19 cellular contexts compared by ENCODE assay signal in genomic region chr5:11928909-11929308, GRCh38. TPM values are rescaled to one million over a fixed set of nuclear protein-coding genes. Genes with fewer than 3 reads are reported as not detected.
A peak's percentile ranks its signal among the peaks of the same experiment; 100 is the strongest.
DNase-seq lines count a peak whose midpoint lies in the region; ATAC-seq and TF ChIP-seq lines count a peak whose summit lies in the region.
"Had no signal": no experiment of that assay in that cellular context is flagged by ENCODE, and none has a peak within 500 bp of the region (broad histone marks: within the 10 kb centered on the region; RNA-seq: fewer than 3 reads in every experiment).

No MANE protein-coding gene starts in this region.

- no peaks in the 10 kb centered on the region for H3F3A ChIP-seq in MM.1S (ENCODE audit: insufficient read depth, low read length)

- no peaks in the 10 kb centered on the region for H3K79me2 ChIP-seq in MM.1S (ENCODE audit: low read length)

- TF ChIP-seq CTCF in GM12865 (IDR thresholded peaks at IDR 0.05; ENCODE audit: insufficient read depth, low read depth, low read length, missing control alignments) (no peak), MM.1S (IDR thresholded peaks at IDR 0.05; ENCODE audit: low read length) (no peak)

- H3K4me1 ChIP-seq in MM.1S (ENCODE audit: low read length) = no peaks in the 10 kb centered on the region
- H3K4me1 ChIP-seq: BLaER1 treated with 17β-estradiol and CSF1 and Interleukin-3, amounts not matched to agents 10 nM and 100 nM had no signal

- H3K27me3 Mint-ChIP-seq in activated T-helper 17 cell treated with anti-CD3 and anti-CD28 coated beads, Interleukin-2, amount 50 U/mL, for 72 hours = no peaks in the 10 kb centered on the region
- H3K27me3 Mint-ChIP-seq in stimulated activated memory B cell treated with anti-CD40 and anti-IgM and Interleukin-4, amounts not matched to agents 10 μg/mL and 1 μg/mL and 100 μg/mL, for 72 hours = no peaks in the 10 kb centered on the region
- H3K27me3 Mint-ChIP-seq: B cell, IgD-negative memory B cell had no signal

- H3K4me2 ChIP-seq in MM.1S (ENCODE audit: low read depth, low read length) = no peak overlapping the region
- H3K4me2 ChIP-seq: BLaER1 treated with 17β-estradiol and CSF1 and Interleukin-3, amounts not matched to agents 10 nM and 100 nM; GM23338 had no signal

- H3K27ac Mint-ChIP-seq in activated T-helper 17 cell treated with anti-CD3 and anti-CD28 coated beads, Interleukin-2, amount 50 U/mL, for 72 hours = no peak overlapping the region
- no peak overlapping the region for H3K27ac Mint-ChIP-seq in stimulated activated memory B cell treated with anti-CD40 and anti-IgM and Interleukin-4, amounts not matched to agents 10 μg/mL and 1 μg/mL and 100 μg/mL, for 72 hours
- H3K27ac Mint-ChIP-seq: B cell; CD8-positive, alpha-beta T cell; GM23338; IgD-negative memory B cell had no signal

- H3K4me3 Mint-ChIP-seq in activated T-helper 17 cell treated with anti-CD3 and anti-CD28 coated beads, Interleukin-2, amount 50 U/mL, for 72 hours = no peak overlapping the region
- H3K4me3 Mint-ChIP-seq in stimulated activated memory B cell treated with anti-CD40 and anti-IgM and Interleukin-4, amounts not matched to agents 10 μg/mL and 1 μg/mL and 100 μg/mL, for 72 hours = no peak overlapping the region
- H3K4me3 Mint-ChIP-seq: B cell; CD8-positive, alpha-beta T cell; GM23338; IgD-negative memory B cell had no signal

- peaks cover 13% of the 10 kb centered on the region for H3K9me3 Mint-ChIP-seq in activated T-helper 17 cell treated with anti-CD3 and anti-CD28 coated beads, Interleukin-2, amount 50 U/mL, for 72 hours
- H3K9me3 Mint-ChIP-seq in stimulated activated memory B cell treated with anti-CD40 and anti-IgM and Interleukin-4, amounts not matched to agents 10 μg/mL and 1 μg/mL and 100 μg/mL, for 72 hours = peaks cover 6% of the 10 kb centered on the region
- H3K9me3 Mint-ChIP-seq: GM23338 had no signal

- H3K27ac ChIP-seq in MM.1S (ENCODE audit: low read length) = no peak overlapping the region
- H3K27ac ChIP-seq: BLaER1 treated with 17β-estradiol and CSF1 and Interleukin-3, amounts not matched to agents 10 nM and 100 nM had no signal

- no peak overlapping the region for H3K9ac ChIP-seq in MM.1S (ENCODE audit: low read length)
- H3K9ac ChIP-seq: BLaER1 treated with 17β-estradiol and CSF1 and Interleukin-3, amounts not matched to agents 10 nM and 100 nM had no signal

- peak; percentile 48 for ATAC-seq in activated T-helper 17 cell treated with anti-CD3 and anti-CD28 coated beads, Interleukin-2, amount 50 U/mL, for 72 hours (replicated peaks)
- ATAC-seq in stimulated activated memory B cell treated with anti-CD40 and anti-IgM and Interleukin-4, amounts not matched to agents 10 μg/mL and 1 μg/mL and 100 μg/mL, for 72 hours = peak; percentile 50
- ATAC-seq in HG03108 (IDR thresholded peaks at IDR 0.05; ENCODE audit: unreplicated experiment) = no peak
- ATAC-seq: CD8-positive, alpha-beta T cell; GM23338; HepG2 had no signal

- no peaks in the 10 kb centered on the region for H3K27me3 ChIP-seq in MM.1S (replicated peaks; ENCODE audit: insufficient read depth, low read length)
- H3K27me3 ChIP-seq: BLaER1 treated with 17β-estradiol and CSF1 and Interleukin-3, amounts not matched to agents 10 nM and 100 nM had no signal

- no peaks in the 10 kb centered on the region for H3K4me1 Mint-ChIP-seq in activated T-helper 17 cell treated with anti-CD3 and anti-CD28 coated beads, Interleukin-2, amount 50 U/mL, for 72 hours
- H3K4me1 Mint-ChIP-seq in stimulated activated memory B cell treated with anti-CD40 and anti-IgM and Interleukin-4, amounts not matched to agents 10 μg/mL and 1 μg/mL and 100 μg/mL, for 72 hours = no peaks in the 10 kb centered on the region
- H3K4me1 Mint-ChIP-seq: B cell, IgD-negative memory B cell had no signal

- no peaks in the 10 kb centered on the region for H4K20me1 ChIP-seq in MM.1S (ENCODE audit: insufficient read depth, low read length)
- H4K20me1 ChIP-seq: BLaER1 treated with 17β-estradiol and CSF1 and Interleukin-3, amounts not matched to agents 10 nM and 100 nM had no signal

- H3K9me3 ChIP-seq in MM.1S (replicated peaks; ENCODE audit: insufficient read depth, low read length) = no peaks in the 10 kb centered on the region

- no peaks in the 10 kb centered on the region for H3K36me3 Mint-ChIP-seq in activated T-helper 17 cell treated with anti-CD3 and anti-CD28 coated beads, Interleukin-2, amount 50 U/mL, for 72 hours (ENCODE audit: low read depth)
- H3K36me3 Mint-ChIP-seq in stimulated activated memory B cell treated with anti-CD40 and anti-IgM and Interleukin-4, amounts not matched to agents 10 μg/mL and 1 μg/mL and 100 μg/mL, for 72 hours = no peaks in the 10 kb centered on the region
- H3K36me3 Mint-ChIP-seq: CD8-positive, alpha-beta T cell; IgD-negative memory B cell had no signal

- DNase-seq in GM12865 (ENCODE audit: low read depth) = peak; percentile 9
- peak; percentile 21 for DNase-seq in MM.1S
- DNase-seq in NCI-H446 (lab: John Stamatoyannopoulos, UW) = no peak
- no peak for DNase-seq in SKM-1 treated with dmso at 0.1 percent for 144 hours (lab: John Stamatoyannopoulos, UW; ENCODE audit: unreplicated experiment)
- DNase-seq: CD8-positive, alpha-beta T cell; DMS 273 treated with DMSO at 0.1 percent for 48 hours; DMS53; DND-41; EL; HCEC 1CT had no signal

- H3K36me3 ChIP-seq in MM.1S (replicated peaks; ENCODE audit: insufficient read depth, low read length) = no peaks in the 10 kb centered on the region
- H3K36me3 ChIP-seq: BLaER1 treated with 17β-estradiol and CSF1 and Interleukin-3, amounts not matched to agents 10 nM and 100 nM had no signal

- no peak overlapping the region for H3K4me3 ChIP-seq in GM12865 (ENCODE audit: low read depth, low read length)
- H3K4me3 ChIP-seq in MM.1S (ENCODE audit: low read length) = no peak overlapping the region
- H3K4me3 ChIP-seq: BLaER1 treated with 17β-estradiol and CSF1 and Interleukin-3, amounts not matched to agents 10 nM and 100 nM; GM23338 had no signal

- H3K9me2 ChIP-seq in MM.1S (replicated peaks; ENCODE audit: insufficient read depth, low read length) = no peaks in the 10 kb centered on the region

- H2AFZ ChIP-seq in MM.1S (ENCODE audit: low read length) = no peak overlapping the region
- H2AFZ ChIP-seq: GM23338 had no signal

RNA-seq across cellular contexts. Expression of gene CTNND2, which starts 24.7 kb away (rescaled TPM):
- under 1 TPM; 0.21 to 0.39 TPM for total RNA-seq in activated T-helper 17 cell treated with anti-CD3 and anti-CD28 coated beads, Interleukin-2, amount 50 U/mL, for 72 hours
- total RNA-seq: A172; B cell; CD8-positive, alpha-beta T cell; HepG2 had no signal

Comparison
In these comparisons a context has a peak if more than half of its experiments do, and no peak if none do; other contexts are left out.
1. DNase-seq: peak in GM12865 (single experiment) and MM.1S (single experiment); none in NCI-H446 (0 of 2) and SKM-1 treated with dmso at 0.1 percent for 144 hours (single experiment).